In the genomic region with DNA sequence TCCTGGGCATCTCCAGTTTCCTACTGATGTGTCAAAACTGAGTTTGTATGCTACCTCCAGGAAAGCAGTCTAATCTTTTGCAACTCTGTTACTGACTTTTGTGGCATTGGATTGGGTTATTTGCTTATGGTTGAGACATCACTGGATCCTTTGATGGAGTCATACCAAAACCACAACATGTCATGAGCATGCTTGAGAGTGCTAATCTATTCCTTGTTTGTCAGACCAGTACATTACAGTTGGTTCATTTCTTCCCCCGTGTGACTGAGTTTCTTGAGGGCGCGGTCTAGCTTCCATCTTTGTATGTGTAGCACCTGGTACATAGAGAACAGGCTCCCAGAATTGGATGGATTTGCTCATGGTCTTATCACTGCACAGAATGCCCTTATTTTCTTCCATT, we compare ENCODE assay signal across 10 cellular contexts. TPM values are rescaled to one million over a fixed set of nuclear protein-coding genes. Genes with fewer than 3 reads are reported as not detected.
DNase-seq lines count a peak whose midpoint lies in the region; ATAC-seq and TF ChIP-seq lines count a peak whose summit lies in the region.
"Had no signal": no experiment of that assay in that cellular context is flagged by ENCODE, and none has a peak within 500 bp of the region (broad histone marks: within the 10 kb centered on the region; RNA-seq: fewer than 3 reads in every experiment).

No MANE protein-coding gene starts in this region.

- no peaks in the 10 kb centered on the region for H3K9me3 ChIP-seq in fibroblast of lung (ENCODE audit: control insufficient read depth, insufficient read depth, low read depth, low read length)

- no peak overlapping the region for H3K4me3 Mint-ChIP-seq in stimulated activated memory B cell treated with anti-CD40 and anti-IgM and Interleukin-4, amounts not matched to agents 10 μg/mL and 1 μg/mL and 100 μg/mL, for 72 hours

- H3K36me3 Mint-ChIP-seq in stimulated activated memory B cell treated with anti-CD40 and anti-IgM and Interleukin-4, amounts not matched to agents 10 μg/mL and 1 μg/mL and 100 μg/mL, for 72 hours = peaks cover 21% of the 10 kb centered on the region

- no peak overlapping the region for H3K9ac ChIP-seq in fibroblast of lung (ENCODE audit: insufficient read depth, low read length)

- no peak overlapping the region for H2AFZ ChIP-seq in fibroblast of lung (ENCODE audit: low read length)

- H3K27ac Mint-ChIP-seq in stimulated activated memory B cell treated with anti-CD40 and anti-IgM and Interleukin-4, amounts not matched to agents 10 μg/mL and 1 μg/mL and 100 μg/mL, for 72 hours = no peak overlapping the region

- H3K36me3 ChIP-seq in fibroblast of lung (ENCODE audit: control insufficient read depth, insufficient read depth, low read length) (no peaks in the 10 kb centered on the region), H7 (replicated peaks; ENCODE audit: control insufficient read depth, insufficient read depth, low read length) (peaks cover 1% of the 10 kb centered on the region; the same call in 1 of the 2 replicates)

- no peak for TF ChIP-seq CTCF in fibroblast of lung (conservative IDR thresholded peaks at IDR 0.05 in 1 of 2, IDR thresholded peaks at IDR 0.05 in 1 of 2; ENCODE audit: low read depth in 1 of 2, low read length in 2 of 2)

- H3K4me3 ChIP-seq in fibroblast of lung (replicated peaks in 1 of 4; ENCODE audit: control extremely low read depth in 1 of 4, insufficient read depth in 1 of 4, low read depth in 3 of 4, low read length in 4 of 4) (no peak overlapping the region), H7 (ENCODE audit: insufficient read depth, low read depth, low read length) (no peak overlapping the region)

- no peaks in the 10 kb centered on the region for H3K4me1 Mint-ChIP-seq in stimulated activated memory B cell treated with anti-CD40 and anti-IgM and Interleukin-4, amounts not matched to agents 10 μg/mL and 1 μg/mL and 100 μg/mL, for 72 hours

- DNase-seq in ELR (ENCODE audit: low read depth) (peak; percentile 19), MV-4-11 (lab: John Stamatoyannopoulos, UW) (peak; percentile 89), fibroblast of lung (ENCODE audit: low read depth in 2 of 2) (peak; percentile 42 to 65), H7 (no peak)
- DNase-seq: small intestine had no signal

- no peak overlapping the region for H3K4me2 ChIP-seq in fibroblast of lung (ENCODE audit: extremely low read depth, insufficient read depth, low read length)

- H3K27me3 ChIP-seq in fibroblast of lung (ENCODE audit: control insufficient read depth, insufficient read depth, low read length) = no peaks in the 10 kb centered on the region
- H3K27me3 ChIP-seq in H7 (ENCODE audit: control insufficient read depth, insufficient read depth, low read length) = no peaks in the 10 kb centered on the region

- H3K4me1 ChIP-seq in fibroblast of lung (ENCODE audit: control insufficient read depth, extremely low read depth, insufficient read depth, low read length) = no peaks in the 10 kb centered on the region

- H3K27me3 Mint-ChIP-seq in stimulated activated memory B cell treated with anti-CD40 and anti-IgM and Interleukin-4, amounts not matched to agents 10 μg/mL and 1 μg/mL and 100 μg/mL, for 72 hours = no peaks in the 10 kb centered on the region

- no peak overlapping the region for H3K27ac ChIP-seq in fibroblast of lung (ENCODE audit: insufficient read depth, low read length)

- H3K79me2 ChIP-seq in fibroblast of lung (ENCODE audit: control insufficient read depth, insufficient read depth, low read length) = no peaks in the 10 kb centered on the region

- no peaks in the 10 kb centered on the region for H3K9me3 Mint-ChIP-seq in stimulated activated memory B cell treated with anti-CD40 and anti-IgM and Interleukin-4, amounts not matched to agents 10 μg/mL and 1 μg/mL and 100 μg/mL, for 72 hours

- ATAC-seq in GM19351 (IDR thresholded peaks at IDR 0.05; ENCODE audit: unreplicated experiment) = peak; percentile 81
- ATAC-seq in HG02571 (IDR thresholded peaks at IDR 0.05; ENCODE audit: unreplicated experiment) = no peak
- ATAC-seq in GM18909 (IDR thresholded peaks at IDR 0.05; ENCODE audit: poor library complexity, unreplicated experiment) = no peak
- ATAC-seq in stimulated activated memory B cell treated with anti-CD40 and anti-IgM and Interleukin-4, amounts not matched to agents 10 μg/mL and 1 μg/mL and 100 μg/mL, for 72 hours = no peak

- no peaks in the 10 kb centered on the region for H4K20me1 ChIP-seq in fibroblast of lung (ENCODE audit: control insufficient read depth, extremely low read depth, insufficient read depth, low read length)

RNA-seq across cellular contexts. Expression of gene SUGT1, which starts 43.2 kb away (rescaled TPM):
- total RNA-seq in fibroblast of lung = 45.2 and 45.7 TPM in 2 replicates
- 59.4 and 60.0 TPM in 2 replicates for polyA plus RNA-seq in fibroblast of lung
- 65.9 and 66.3 TPM in 2 replicates for polyA plus RNA-seq in fibroblast of lung (2012)
- polyA minus RNA-seq in fibroblast of lung (ENCODE audit: low replicate concordance) = 33.1 and 41.2 TPM in 2 replicates
- 39.9 and 47.7 TPM in 2 replicates for total RNA-seq in H7 (2014; rRNA removed; shearing (Covaris generic))

RNA-seq across cellular contexts. Expression of gene CNMD, which starts 43.8 kb away (rescaled TPM):
- total RNA-seq in fibroblast of lung = not detected in 2 replicates
- not detected in 2 replicates for polyA plus RNA-seq in fibroblast of lung
- polyA plus RNA-seq in fibroblast of lung (2012) = not detected in 2 replicates
- not detected in 2 replicates for polyA minus RNA-seq in fibroblast of lung (ENCODE audit: low replicate concordance)
- 42.6 and 51.7 TPM in 2 replicates for total RNA-seq in H7 (2014; rRNA removed; shearing (Covaris generic))
- total RNA-seq: OCI-LY7 had no signal

RNA-seq across cellular contexts. Expression of gene HNRNPA1L2, which starts 53.6 kb away (rescaled TPM):
- total RNA-seq in fibroblast of lung = 3.1 and 3.3 TPM in 2 replicates
- 8.7 and 9.8 TPM in 2 replicates for polyA plus RNA-seq in fibroblast of lung
- polyA plus RNA-seq in fibroblast of lung (2012) = 10.6 and 11.8 TPM in 2 replicates
- 0.31 and 0.52 TPM in 2 replicates for polyA minus RNA-seq in fibroblast of lung (ENCODE audit: low replicate concordance)
- total RNA-seq in H7 (2014; rRNA removed; shearing (Covaris generic)) = 1.7 TPM in 2 replicates

Comparison
In these comparisons a context has a peak if more than half of its experiments do, and no peak if none do; other contexts are left out.
1. RNA of gene CNMD, which starts 43.8 kb away (total RNA-seq): 42.6 to 51.7 TPM in H7; not detected in fibroblast of lung; every median in the first group is over 10 times any median in the second.